In the genomic region with DNA sequence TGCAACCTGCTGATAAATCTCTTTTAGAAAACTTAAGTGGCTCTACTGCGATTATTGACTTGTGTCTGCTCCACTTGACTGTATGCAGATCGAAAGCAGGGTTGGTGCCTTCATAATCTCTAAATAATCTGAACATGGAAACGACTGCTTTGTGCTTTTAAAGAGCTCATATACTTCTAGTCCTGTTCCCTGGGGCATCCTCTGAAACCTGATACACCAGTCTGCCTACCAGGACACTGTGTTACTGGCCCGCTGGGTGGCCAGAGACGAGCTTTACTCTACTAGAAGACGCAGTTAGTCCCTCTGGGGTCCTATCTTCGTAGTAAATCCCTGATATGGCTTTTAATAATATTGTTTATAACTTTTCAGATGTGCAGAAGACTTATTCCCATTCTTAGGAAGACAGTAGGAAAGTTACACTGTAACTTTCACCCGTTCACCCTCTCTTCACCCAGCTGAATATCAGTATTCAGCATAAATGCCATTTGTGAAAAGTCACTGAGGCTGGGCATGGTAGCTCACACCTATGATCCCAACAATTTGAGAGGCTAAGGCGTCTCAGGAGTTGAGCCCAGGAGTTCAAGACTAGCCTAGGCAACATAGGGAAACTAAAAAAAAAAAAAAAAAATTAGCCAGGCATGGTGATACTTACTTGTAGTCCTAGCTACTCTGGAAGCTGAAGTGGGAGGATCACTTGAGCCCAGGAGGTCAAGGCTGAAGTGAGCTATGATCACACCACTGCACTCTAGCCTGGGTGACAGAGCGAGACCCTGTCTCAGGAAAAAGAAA, we compare ENCODE assay signal across 1 cellular context.
TF ChIP-seq lines count a peak whose summit lies in the region.

No MANE protein-coding gene starts in this region.

TF ChIP-seq in HCT116, 20 proteins besides CTCF, POLR2A, EP300 and RAD21 (continued from another document):
- TF ChIP-seq, protein P1, sequence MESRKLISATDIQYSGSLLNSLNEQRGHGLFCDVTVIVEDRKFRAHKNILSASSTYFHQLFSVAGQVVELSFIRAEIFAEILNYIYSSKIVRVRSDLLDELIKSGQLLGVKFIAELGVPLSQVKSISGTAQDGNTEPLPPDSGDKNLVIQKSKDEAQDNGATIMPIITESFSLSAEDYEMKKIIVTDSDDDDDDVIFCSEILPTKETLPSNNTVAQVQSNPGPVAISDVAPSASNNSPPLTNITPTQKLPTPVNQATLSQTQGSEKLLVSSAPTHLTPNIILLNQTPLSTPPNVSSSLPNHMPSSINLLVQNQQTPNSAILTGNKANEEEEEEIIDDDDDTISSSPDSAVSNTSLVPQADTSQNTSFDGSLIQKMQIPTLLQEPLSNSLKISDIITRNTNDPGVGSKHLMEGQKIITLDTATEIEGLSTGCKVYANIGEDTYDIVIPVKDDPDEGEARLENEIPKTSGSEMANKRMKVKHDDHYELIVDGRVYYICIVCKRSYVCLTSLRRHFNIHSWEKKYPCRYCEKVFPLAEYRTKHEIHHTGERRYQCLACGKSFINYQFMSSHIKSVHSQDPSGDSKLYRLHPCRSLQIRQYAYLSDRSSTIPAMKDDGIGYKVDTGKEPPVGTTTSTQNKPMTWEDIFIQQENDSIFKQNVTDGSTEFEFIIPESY (IDR thresholded peaks at IDR 0.05; ENCODE audit: extremely low read depth, insufficient replicate concordance, low read length), result no peak
- TF ChIP-seq FOSL1 (IDR thresholded peaks at IDR 0.05; ENCODE audit: low read depth) (no peak), ZNF274 (IDR thresholded peaks at IDR 0.05; ENCODE audit: low read depth, low read length) (no peak), EGR1 (IDR thresholded peaks at IDR 0.05; ENCODE audit: low read depth) (no peak), TCF7L2 (IDR thresholded peaks at IDR 0.05; ENCODE audit: borderline replicate concordance, extremely low read depth, insufficient read depth, insufficient read length) (no peak)
- TF ChIP-seq, protein P2, sequence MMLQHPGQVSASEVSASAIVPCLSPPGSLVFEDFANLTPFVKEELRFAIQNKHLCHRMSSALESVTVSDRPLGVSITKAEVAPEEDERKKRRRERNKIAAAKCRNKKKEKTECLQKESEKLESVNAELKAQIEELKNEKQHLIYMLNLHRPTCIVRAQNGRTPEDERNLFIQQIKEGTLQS (IDR thresholded peaks at IDR 0.05), result no peak
